Comparison of ENCODE assay signal across 8 cellular contexts in the genomic region with DNA sequence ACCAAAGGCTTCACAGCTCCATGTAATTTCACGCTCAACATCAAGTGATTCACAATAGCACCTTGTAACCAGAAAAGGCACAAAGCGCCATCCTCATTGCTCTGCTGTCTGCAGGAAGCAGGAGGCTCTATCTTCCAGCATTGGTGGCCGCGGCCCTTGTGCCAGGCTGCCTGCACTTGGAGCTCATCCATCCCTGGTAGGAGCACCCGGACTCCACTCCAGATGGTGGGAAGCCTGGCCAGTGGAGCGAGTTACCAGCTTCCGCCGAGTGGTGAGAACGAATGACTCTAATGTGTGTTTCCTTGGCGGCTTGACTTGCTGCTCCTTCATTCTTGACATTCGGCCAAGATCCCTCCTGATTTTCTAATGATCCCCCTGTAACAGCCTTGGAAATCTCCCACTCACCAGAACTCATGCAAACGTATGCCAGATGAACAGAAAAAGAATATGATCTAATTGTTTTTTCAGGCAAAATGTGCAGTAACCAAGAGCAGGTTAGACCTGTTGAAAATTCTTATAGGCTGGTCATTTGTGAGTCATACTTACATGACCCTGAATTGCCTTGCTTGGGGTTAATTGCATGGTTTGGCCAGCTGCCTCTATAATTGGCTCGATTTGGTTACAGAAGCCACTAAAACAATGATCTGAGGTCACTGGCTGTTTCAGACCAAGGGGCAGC.
DNase-seq lines count a peak whose midpoint lies in the region; ATAC-seq and TF ChIP-seq lines count a peak whose summit lies in the region.

No MANE protein-coding gene starts in this region.

- ATAC-seq in GM21717 (IDR thresholded peaks at IDR 0.05; ENCODE audit: unreplicated experiment) = no peak

- H3K9me3 Mint-ChIP-seq in endodermal cell = no peaks in the 10 kb centered on the region

- no peak overlapping the region for H3K4me3 ChIP-seq in endodermal cell (ENCODE audit: low read length)
- no peak overlapping the region for H3K4me3 ChIP-seq in ovary
- no peak overlapping the region for H3K4me3 ChIP-seq in H7 (ENCODE audit: insufficient read depth, low read depth, low read length)
- H3K4me3 ChIP-seq in lower leg skin (ENCODE audit: low read depth, poor library complexity, severe bottlenecking) = no peak overlapping the region

- no peaks in the 10 kb centered on the region for H3K27me3 ChIP-seq in endodermal cell (ENCODE audit: control insufficient read depth, insufficient read depth, low read length, poor library complexity, severe bottlenecking)
- no peaks in the 10 kb centered on the region for H3K27me3 ChIP-seq in ovary
- no peaks in the 10 kb centered on the region; the same call in 1 of the 2 replicates for H3K27me3 ChIP-seq in H7 (ENCODE audit: control insufficient read depth, insufficient read depth, low read length)

- H3K9me3 ChIP-seq in endodermal cell (ENCODE audit: control insufficient read depth, low read length) = no peaks in the 10 kb centered on the region
- no peaks in the 10 kb centered on the region for H3K9me3 ChIP-seq in ovary

- H3K4me1 Mint-ChIP-seq in endodermal cell = no peaks in the 10 kb centered on the region

- TF ChIP-seq CTCF in endodermal cell (conservative IDR thresholded peaks at IDR 0.05) = no peak
- no peak for TF ChIP-seq CTCF in ovary (IDR thresholded peaks at IDR 0.05)
- no peak for TF ChIP-seq CTCF in lower leg skin (IDR thresholded peaks at IDR 0.05)

- H3K4me3 Mint-ChIP-seq in endodermal cell = no peak overlapping the region

- no peaks in the 10 kb centered on the region for H3K4me1 ChIP-seq in endodermal cell (ENCODE audit: control insufficient read depth, insufficient read depth, low read length)
- peaks cover 5% of the 10 kb centered on the region for H3K4me1 ChIP-seq in ovary (ENCODE audit: insufficient read depth)

- no peak overlapping the region for H3K9ac ChIP-seq in endodermal cell (ENCODE audit: extremely low read depth, low read length, poor library complexity, severe bottlenecking)

- H3K27ac Mint-ChIP-seq in endodermal cell = no peak overlapping the region

- no peak overlapping the region for H3K27ac ChIP-seq in endodermal cell (ENCODE audit: low read depth, low read length)
- H3K27ac ChIP-seq in ovary = no peak overlapping the region

- no peak for TF ChIP-seq POLR2A in ovary (IDR thresholded peaks at IDR 0.05)
- no peak for TF ChIP-seq POLR2A in lower leg skin (IDR thresholded peaks at IDR 0.05)

- H3K27me3 Mint-ChIP-seq in endodermal cell (ENCODE audit: insufficient read depth) = peaks cover 3% of the 10 kb centered on the region

- TF ChIP-seq EP300 in ovary (IDR thresholded peaks at IDR 0.05) = no peak

- H3K36me3 Mint-ChIP-seq in endodermal cell (ENCODE audit: low read depth) = no peaks in the 10 kb centered on the region

- WGBS in endodermal cell (ENCODE audit: insufficient coverage in 1 of 2, insufficient read length in 1 of 2), 2 experiments = 93% methylated on average over 8 to 13 of the region's 13 CpGs
- WGBS in ovary, 3 donors = 8 to 18% (median 12%) methylated on average over 13 of the region's 13 CpGs
- WGBS in lower leg skin, 2 donors = 52 to 53% methylated on average over 13 of the region's 13 CpGs

- intact Hi-C loops in ovary (cut with DNase I) (no loop called here), lower leg skin (cut with DNase I; ENCODE audit: low total_unique reads) (no loop called here)

- H3K36me3 ChIP-seq in endodermal cell (ENCODE audit: control insufficient read depth, insufficient read depth, low read length) (no peaks in the 10 kb centered on the region), ovary (no peaks in the 10 kb centered on the region), H7 (replicated peaks; ENCODE audit: control insufficient read depth, insufficient read depth, low read length) (no peaks in the 10 kb centered on the region)

- peak; percentile 32 for DNase-seq in ELF-1 (ENCODE audit: low read depth, low spot score)
- DNase-seq in NCI-H748 (lab: John Stamatoyannopoulos, UW; ENCODE audit: unreplicated experiment) = peak; percentile 81
- peak; percentile 43 for DNase-seq in endodermal cell
- DNase-seq in ovary = peak in 3 of 5 donors; percentile 22 to 37 (median 24)
- no peak for DNase-seq in H7
- no peak for DNase-seq in lower leg skin (ENCODE audit: low spot score in 2 of 2)
- no peak for DNase-seq in activated CD4-positive, CD25-positive, alpha-beta regulatory T cell (lab: John Stamatoyannopoulos, UW)

Comparison
In these comparisons a context has a peak if more than half of its experiments do, and no peak if none do; other contexts are left out.
1. DNase-seq: peak in ELF-1 (single experiment), NCI-H748 (single experiment), endodermal cell (single experiment) and ovary (3 of 5); none in H7 (single experiment), lower leg skin (0 of 2) and activated CD4-positive, CD25-positive, alpha-beta regulatory T cell (0 of 4).